ENCODE assay signal across 36 cellular contexts in genomic region chr5:53884844-53885243, GRCh38.
A peak's percentile ranks its signal among the peaks of the same experiment; 100 is the strongest.
DNase-seq lines count a peak whose midpoint lies in the region; ATAC-seq, FAIRE-seq and TF ChIP-seq lines count a peak whose summit lies in the region.
"Had no signal": no experiment of that assay in that cellular context is flagged by ENCODE, and none has a peak within 500 bp of the region (broad histone marks: within the 10 kb centered on the region; RNA-seq: fewer than 3 reads in every experiment).

No MANE protein-coding gene starts in this region.

- in situ Hi-C loops in IMR-90 (cut with MboI; ENCODE audit: low sequenced_read_pairs) (no loop called here), K562 (cut with MboI) (no loop called here)

- BruUV-seq in IMR-90 (replicated peaks; lab: Mats Ljungman, UMichigan) (TSS peak; percentile 50), K562 (replicated peaks; lab: Mats Ljungman, UMichigan) (no TSS peak)

- H2BK15ac ChIP-seq in IMR-90 (ENCODE audit: low read depth, low read length), result no peak overlapping the region

- TF ChIP-seq EP300 in K562 (IDR thresholded peaks at IDR 0.05; ENCODE audit: low read length), result no peak; the same call in 1 of the 2 replicates

- H3K4me1 ChIP-seq in IMR-90 (ENCODE audit: control insufficient read depth, insufficient read depth, low read length) (peaks cover 7% of the 10 kb centered on the region), K562 (replicated peaks in 1 of 2; ENCODE audit: control insufficient read depth in 2 of 2, insufficient read depth in 2 of 2, low read length in 2 of 2) (no peaks in the 10 kb centered on the region), smooth muscle cell (ENCODE audit: low read depth) (peaks cover 36% of the 10 kb centered on the region)
- H3K4me1 ChIP-seq: left lung, pancreas had no signal

- H3K9me3 ChIP-seq in IMR-90 (ENCODE audit: control insufficient read depth, insufficient read depth, low read length) (no peaks in the 10 kb centered on the region), K562 (replicated peaks; ENCODE audit: control insufficient read depth, insufficient read depth, low read depth, low read length) (no peaks in the 10 kb centered on the region), smooth muscle cell (replicated peaks; ENCODE audit: low read depth) (no peaks in the 10 kb centered on the region)
- H3K9me3 ChIP-seq: left lung, pancreas had no signal

- no peak overlapping the region for H3K18ac ChIP-seq in IMR-90 (ENCODE audit: low read depth, low read length)

- H3K27ac Mint-ChIP-seq in activated T-cell treated with anti-CD3 and anti-CD28 coated beads, Interleukin-2, amount 50 U/mL, for 72 hours, result no peak overlapping the region
- H3K27ac Mint-ChIP-seq: activated CD4-positive, alpha-beta memory T cell treated with anti-CD3 and anti-CD28 coated beads, Interleukin-2, amount 10 ng/mL, durations not matched to agents 7 days and 5 days; activated naive CD4-positive, alpha-beta T cell treated with anti-CD3 and anti-CD28 coated beads, Interleukin-2, amount 50 U/mL, for 72 hours; activated T-helper 2 cell treated with anti-CD3 and anti-CD28 coated beads, Interferon-gamma antibody, Interleukin-2, Interleukin-4, amounts not matched to agents 10 μg/mL and 5 μg/mL and 100 μg/mL, durations not matched to agents 14 hours and 24 hours and 36 hours; CD8-positive, alpha-beta memory T cell; memory B cell; stimulated activated naive B cell treated with anti-CD40 and anti-IgM and Interleukin-4, amounts not matched to agents 10 μg/mL and 1 μg/mL and 100 μg/mL, for 72 hours had no signal

- no peak overlapping the region for H3K23ac ChIP-seq in IMR-90 (ENCODE audit: low read depth, low read length)

- H3K14ac ChIP-seq in IMR-90 (replicated peaks; ENCODE audit: low read depth, low read length), result no peak overlapping the region

- no peak overlapping the region for H3K56ac ChIP-seq in IMR-90 (ENCODE audit: extremely low read depth, insufficient read depth, low read length)

- CTCF ChIA-PET in IMR-90 (lab: Yijun Ruan, JAX) (interaction anchor here (0.6 kb wide), 1 partner anchor 1104 kb away, joined by 3 read pairs; no protein-coding TSS in a partner anchor), K562 (lab: Yijun Ruan, JAX; ENCODE audit: low intra/inter-chr PET ratio) (no interaction called here)

- no peak overlapping the region for H3K9ac ChIP-seq in IMR-90 (ENCODE audit: low read depth, low read length)
- no peak overlapping the region for H3K9ac ChIP-seq in K562 (ENCODE audit: insufficient read depth in 1 of 2, low read depth in 2 of 2, low read length in 2 of 2)
- peak overlapping the region; percentile 19 for H3K9ac ChIP-seq in smooth muscle cell (ENCODE audit: low read depth)

- TF ChIP-seq POLR2A in IMR-90 (IDR thresholded peaks at IDR 0.05; ENCODE audit: low read depth, low read length) (no peak), K562 (conservative IDR thresholded peaks at IDR 0.05) (no peak)

- WGBS in IMR-90 (ENCODE audit: extremely low coverage in 2 of 2, insufficient read length in 1 of 2), 2 experiments, result no CpG with 5 or more reads among the region's 2 CpGs
- 84% methylated on average over 2 of the region's 2 CpGs for WGBS in K562 (ENCODE audit: insufficient coverage, low coverage, missing lambda C conversion rate)
- 67% methylated on average over 2 of the region's 2 CpGs for WGBS in smooth muscle cell (ENCODE audit: low lambda C conversion rate)

- intact Hi-C loops in IMR-90 (cut with micrococcal nuclease) (no loop called here), K562 (cut with micrococcal nuclease) (no loop called here)

- H3K79me1 ChIP-seq in IMR-90 (ENCODE audit: low read depth in 1 of 2, low read length in 2 of 2), result no peaks in the 10 kb centered on the region

- H3K4me1 Mint-ChIP-seq in activated T-cell treated with anti-CD3 and anti-CD28 coated beads, Interleukin-2, amount 50 U/mL, for 72 hours (ENCODE audit: low read depth), result peaks cover 19% of the 10 kb centered on the region
- peaks cover 1% of the 10 kb centered on the region for H3K4me1 Mint-ChIP-seq in activated T-cell treated with anti-CD3 and anti-CD28 coated beads, Interleukin-2, amount 50 U/mL, for 4 hours (ENCODE audit: low read depth)
- H3K4me1 Mint-ChIP-seq: activated CD4-positive, alpha-beta memory T cell treated with anti-CD3 and anti-CD28 coated beads, Interleukin-2, amount 10 ng/mL, durations not matched to agents 7 days and 5 days; CD8-positive, alpha-beta memory T cell; memory B cell had no signal

- DNase-seq in activated T-cell treated with anti-CD3 and anti-CD28 coated beads, Interleukin-2, amount 50 U/mL, for 72 hours, result no peak
- DNase-seq in activated T-cell treated with anti-CD3 and anti-CD28 coated beads, Interleukin-2, amount 50 U/mL, for 4 hours, result no peak
- peak; percentile 24 for DNase-seq in IMR-90
- DNase-seq in K562 (ENCODE audit: extremely low read depth in 1 of 4, low spot score in 3 of 4), result no peak
- no peak for DNase-seq in smooth muscle cell (lab: John Stamatoyannopoulos, UW; ENCODE audit: unreplicated experiment)
- no peak for DNase-seq in mesenteric fat pad (ENCODE audit: low spot score)
- no peak for DNase-seq in OCI-M2 (lab: John Stamatoyannopoulos, UW; ENCODE audit: unreplicated experiment)
- DNase-seq in SK-N-DZ (ENCODE audit: low spot score), result no peak
- DNase-seq: activated CD4-positive, alpha-beta memory T cell treated with anti-CD3 and anti-CD28 coated beads, Interleukin-2, amount 10 ng/mL, durations not matched to agents 7 days and 5 days; activated CD4-positive, CD25-positive, alpha-beta regulatory T cell treated with anti-CD3 and anti-CD28 coated beads, Interleukin-2, amount 50 U/mL, for 72 hours; AML-193; aorta; CD8-positive, alpha-beta memory T cell; DMS 273 treated with DMSO at 0.1 percent for 48 hours; effector CD8-positive, alpha-beta T cell; HCEC 1CT; head of caudate nucleus; islet precursor cell; left lung; NCI-H1048; NCI-H1694 treated with DMSO at 0.1 percent for 48 hours; pancreas; stimulated activated naive B cell treated with anti-CD40 and anti-IgM and Interleukin-4, amounts not matched to agents 10 μg/mL and 1 μg/mL and 100 μg/mL, for 72 hours had no signal

- H4K20me1 ChIP-seq in IMR-90 (ENCODE audit: insufficient read depth, low read length), result no peaks in the 10 kb centered on the region
- no peaks in the 10 kb centered on the region; the same call in 1 of the 2 replicates for H4K20me1 ChIP-seq in K562 (replicated peaks; ENCODE audit: control insufficient read depth, insufficient read depth, low read length)
- no peaks in the 10 kb centered on the region for H4K20me1 ChIP-seq in smooth muscle cell (ENCODE audit: low read depth)

- 0 out of 2 replicates have a peak overlapping the region, but pooled peaks have one; percentile 20 for H2BK120ac ChIP-seq in IMR-90 (ENCODE audit: low read depth, low read length)

- H2BK20ac ChIP-seq in IMR-90 (ENCODE audit: low read depth, low read length), result no peak overlapping the region

- H3K27me3 ChIP-seq in IMR-90 (ENCODE audit: control insufficient read depth, insufficient read depth, low read length) (no peaks in the 10 kb centered on the region), K562 (ENCODE audit: control insufficient read depth in 2 of 2, insufficient read depth in 2 of 2, low read length in 2 of 2) (no peaks in the 10 kb centered on the region), smooth muscle cell (ENCODE audit: low read depth) (no peaks in the 10 kb centered on the region)
- H3K27me3 ChIP-seq: cardiac muscle cell, left lung, pancreas had no signal

- no peaks in the 10 kb centered on the region for H3K27me3 Mint-ChIP-seq in activated T-cell treated with anti-CD3 and anti-CD28 coated beads, Interleukin-2, amount 50 U/mL, for 72 hours (ENCODE audit: low read depth)
- H3K27me3 Mint-ChIP-seq in activated T-cell treated with anti-CD3 and anti-CD28 coated beads, Interleukin-2, amount 50 U/mL, for 4 hours (ENCODE audit: low read depth), result no peaks in the 10 kb centered on the region
- H3K27me3 Mint-ChIP-seq: activated CD4-positive, alpha-beta memory T cell treated with anti-CD3 and anti-CD28 coated beads, Interleukin-2, amount 10 ng/mL, durations not matched to agents 7 days and 5 days; CD8-positive, alpha-beta memory T cell; memory B cell; stimulated activated naive B cell treated with anti-CD40 and anti-IgM and Interleukin-4, amounts not matched to agents 10 μg/mL and 1 μg/mL and 100 μg/mL, for 72 hours had no signal

- H3K79me2 ChIP-seq in K562 (ENCODE audit: control insufficient read depth, insufficient read depth, low read length), result no peaks in the 10 kb centered on the region
- no peaks in the 10 kb centered on the region for H3K79me2 ChIP-seq in smooth muscle cell (ENCODE audit: low read depth)

- no peak overlapping the region for H3K4me3 ChIP-seq in IMR-90 (ENCODE audit: insufficient read depth, low read depth, low read length)
- no peak overlapping the region for H3K4me3 ChIP-seq in K562
- no peak overlapping the region for H3K4me3 ChIP-seq in smooth muscle cell
- H3K4me3 ChIP-seq: cardiac muscle cell, coronary artery, GM12878, left lung, pancreas, SK-N-MC, skin epidermis had no signal

- POLR2A ChIA-PET in IMR-90 (lab: Charles Lee; ENCODE audit: unreplicated experiment) (no interaction called here), K562 (lab: Yijun Ruan, JAX) (no interaction called here)

- no peak overlapping the region for H2BK5ac ChIP-seq in IMR-90 (ENCODE audit: low read depth, low read length, poor library complexity, severe bottlenecking)

- ATAC-seq in activated T-cell treated with anti-CD3 and anti-CD28 coated beads, Interleukin-2, amount 50 U/mL, for 72 hours (replicated peaks in 1 of 2), result peak; percentile 30 to 68
- ATAC-seq in activated T-cell treated with anti-CD3 and anti-CD28 coated beads, Interleukin-2, amount 50 U/mL, for 4 hours, result no peak
- ATAC-seq in IMR-90 (ENCODE audit: low read depth), result peak; percentile 41
- no peak for ATAC-seq in K562
- ATAC-seq: GM12878, left lung, pancreas had no signal

- peaks cover 15% of the 10 kb centered on the region for H3F3A ChIP-seq in smooth muscle cell (ENCODE audit: low read depth)

- dilution Hi-C loops in IMR-90 (cut with HindIII; ENCODE audit: low sequenced_read_pairs, unreplicated experiment), result no loop called here

- H3K4ac ChIP-seq in IMR-90 (ENCODE audit: low read depth, low read length), result no peak overlapping the region

- H3K4me2 ChIP-seq in IMR-90 (ENCODE audit: low read depth, low read length), result no peak overlapping the region
- no peak overlapping the region for H3K4me2 ChIP-seq in K562 (ENCODE audit: insufficient read depth, low read length)
- H3K4me2 ChIP-seq in smooth muscle cell, result peak overlapping the region; percentile 76

- no peaks in the 10 kb centered on the region for H3K9me3 Mint-ChIP-seq in activated T-cell treated with anti-CD3 and anti-CD28 coated beads, Interleukin-2, amount 50 U/mL, for 72 hours
- H3K9me3 Mint-ChIP-seq in activated T-cell treated with anti-CD3 and anti-CD28 coated beads, Interleukin-2, amount 50 U/mL, for 4 hours, result no peaks in the 10 kb centered on the region
- H3K9me3 Mint-ChIP-seq: activated CD4-positive, alpha-beta memory T cell treated with anti-CD3 and anti-CD28 coated beads, Interleukin-2, amount 10 ng/mL, durations not matched to agents 7 days and 5 days; activated T-helper 2 cell treated with anti-CD3 and anti-CD28 coated beads, Interferon-gamma antibody, Interleukin-2, Interleukin-4, amounts not matched to agents 10 μg/mL and 5 μg/mL and 100 μg/mL, durations not matched to agents 14 hours and 24 hours and 36 hours; CD8-positive, alpha-beta memory T cell; memory B cell; neural crest cell; stimulated activated naive B cell treated with anti-CD40 and anti-IgM and Interleukin-4, amounts not matched to agents 10 μg/mL and 1 μg/mL and 100 μg/mL, for 72 hours had no signal

- no peaks in the 10 kb centered on the region for H3K36me3 Mint-ChIP-seq in activated T-cell treated with anti-CD3 and anti-CD28 coated beads, Interleukin-2, amount 50 U/mL, for 72 hours (ENCODE audit: insufficient read depth in 2 of 2)
- peaks cover 6% of the 10 kb centered on the region for H3K36me3 Mint-ChIP-seq in activated T-cell treated with anti-CD3 and anti-CD28 coated beads, Interleukin-2, amount 50 U/mL, for 4 hours (ENCODE audit: insufficient read depth)
- H3K36me3 Mint-ChIP-seq: activated naive CD4-positive, alpha-beta T cell treated with anti-CD3 and anti-CD28 coated beads, Interleukin-2, amount 50 U/mL, for 72 hours had no signal

- H2AK9ac ChIP-seq in IMR-90 (replicated peaks; ENCODE audit: low read depth, low read length, poor library complexity), result no peak overlapping the region

- no peak for FAIRE-seq in K562 (lab: Jason Lieb, UNC)
- FAIRE-seq: A204.1, GM12878, pancreas, TTC549 had no signal

- no peak overlapping the region for H4K5ac ChIP-seq in IMR-90 (ENCODE audit: low read depth, low read length)

- peaks cover 3% of the 10 kb centered on the region; the same call in 1 of the 2 replicates for H3K9me1 ChIP-seq in IMR-90 (ENCODE audit: insufficient read depth, low read length)
- no peaks in the 10 kb centered on the region for H3K9me1 ChIP-seq in K562 (ENCODE audit: control insufficient read depth, insufficient read depth, low read length)

- no peak overlapping the region for H3K4me3 Mint-ChIP-seq in activated T-cell treated with anti-CD3 and anti-CD28 coated beads, Interleukin-2, amount 50 U/mL, for 72 hours
- H3K4me3 Mint-ChIP-seq in activated T-cell treated with anti-CD3 and anti-CD28 coated beads, Interleukin-2, amount 50 U/mL, for 4 hours, result no peak overlapping the region
- H3K4me3 Mint-ChIP-seq: activated CD4-positive, alpha-beta memory T cell treated with anti-CD3 and anti-CD28 coated beads, Interleukin-2, amount 10 ng/mL, durations not matched to agents 7 days and 5 days; CD8-positive, alpha-beta memory T cell; memory B cell; neural crest cell; stimulated activated naive B cell treated with anti-CD40 and anti-IgM and Interleukin-4, amounts not matched to agents 10 μg/mL and 1 μg/mL and 100 μg/mL, for 72 hours had no signal

- H3K36me3 ChIP-seq in IMR-90 (ENCODE audit: control insufficient read depth, insufficient read depth, low read length) (no peaks in the 10 kb centered on the region), K562 (ENCODE audit: control insufficient read depth, insufficient read depth, low read length) (peaks cover 26% of the 10 kb centered on the region), smooth muscle cell (ENCODE audit: low read depth) (no peaks in the 10 kb centered on the region)
- H3K36me3 ChIP-seq: cardiac muscle cell, left lung had no signal

- no peak for TF ChIP-seq CTCF in IMR-90 (conservative IDR thresholded peaks at IDR 0.05; ENCODE audit: low read depth, low read length)
- no peak for TF ChIP-seq CTCF in K562 (IDR thresholded peaks at IDR 0.05 in 2 of 3, conservative IDR thresholded peaks at IDR 0.05 in 1 of 3; ENCODE audit: insufficient read depth in 2 of 3, low read depth in 1 of 3, low read length in 3 of 3)
- TF ChIP-seq CTCF in smooth muscle cell (IDR thresholded peaks at IDR 0.05; ENCODE audit: borderline replicate concordance, insufficient read depth, poor library complexity, severe bottlenecking), result no peak

- H2AFZ ChIP-seq in IMR-90 (replicated peaks; ENCODE audit: low read length, poor library complexity) (no peak overlapping the region), K562 (ENCODE audit: low read depth, low read length) (no peak overlapping the region), smooth muscle cell (ENCODE audit: low read depth) (peak overlapping the region; percentile 85)

- no peak overlapping the region for H2AK5ac ChIP-seq in IMR-90 (ENCODE audit: low read depth, low read length)

- no peak overlapping the region for H4K91ac ChIP-seq in IMR-90 (ENCODE audit: insufficient read depth, low read depth, low read length)

- H3K27ac ChIP-seq in IMR-90 (ENCODE audit: insufficient read depth, low read length) (no peak overlapping the region), K562 (ENCODE audit: extremely low read depth, low read depth, low read length) (no peak overlapping the region; the same call in 2 of the 3 replicates), smooth muscle cell (ENCODE audit: low read depth) (no peak overlapping the region)
- H3K27ac ChIP-seq: cardiac muscle cell, coronary artery, epithelial cell of prostate, left lung, pancreas, RWPE1, SK-N-MC, skin epidermis had no signal

- TF ChIP-seq RAD21 in IMR-90 (IDR thresholded peaks at IDR 0.05; ENCODE audit: low read length) (no peak), K562 (CRISPR knock-in tag; conservative IDR thresholded peaks at IDR 0.05 in 1 of 2, IDR thresholded peaks at IDR 0.05 in 1 of 2) (no peak)

- H4K8ac ChIP-seq in IMR-90 (ENCODE audit: low read depth in 2 of 2, low read length in 2 of 2), result no peak overlapping the region; a peak in 1 of 4 replicates

Comparison
In these comparisons a context has a peak if more than half of its experiments do, and no peak if none do; other contexts are left out.
1. ATAC-seq: peak in activated T-cell treated with anti-CD3 and anti-CD28 coated beads, Interleukin-2, amount 50 U/mL, for 72 hours (2 of 2) and IMR-90 (single experiment); none in activated T-cell treated with anti-CD3 and anti-CD28 coated beads, Interleukin-2, amount 50 U/mL, for 4 hours (0 of 2) and K562 (single experiment).